Comparison of ENCODE assay signal across 13 cellular contexts in the genomic region with DNA sequence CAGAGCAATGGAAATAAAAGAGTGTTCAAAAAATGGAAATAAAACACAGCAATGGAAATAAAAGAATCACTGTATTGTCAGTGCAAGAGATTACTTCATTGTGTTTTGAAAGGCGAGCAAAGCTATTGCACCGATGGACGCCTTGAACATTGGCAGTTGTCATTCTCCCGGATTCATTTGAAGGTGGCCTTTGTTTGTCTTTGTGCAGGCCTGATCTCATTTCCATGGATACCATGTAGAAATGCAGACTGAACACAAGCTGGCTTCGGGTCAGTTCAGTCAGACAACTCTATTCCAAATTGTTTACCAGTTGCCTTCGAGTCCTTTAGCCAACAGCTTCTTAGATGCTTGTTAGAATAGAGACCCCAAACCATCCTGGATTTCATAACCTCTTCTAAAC. TPM values are rescaled to one million over a fixed set of nuclear protein-coding genes. Genes with fewer than 3 reads are reported as not detected.
DNase-seq lines count a peak whose midpoint lies in the region; ATAC-seq and TF ChIP-seq lines count a peak whose summit lies in the region.
"Had no signal": no experiment of that assay in that cellular context is flagged by ENCODE, and none has a peak within 500 bp of the region (broad histone marks: within the 10 kb centered on the region; RNA-seq: fewer than 3 reads in every experiment).

No MANE protein-coding gene starts in this region.

- H4K20me1 ChIP-seq in H9 (ENCODE audit: control insufficient read depth, insufficient read depth, insufficient read length), result no peaks in the 10 kb centered on the region

- no peak overlapping the region for H2BK120ac ChIP-seq in H9 (ENCODE audit: low read depth, low read length, poor library complexity, severe bottlenecking)

- H3K27ac ChIP-seq in H9 (ENCODE audit: insufficient read length, low read depth, low read length), result no peak overlapping the region

- no peak overlapping the region for H3K4ac ChIP-seq in H9 (ENCODE audit: low read depth, low read length)

- H2AFZ ChIP-seq in H9 (ENCODE audit: low read length), result no peak overlapping the region

- no peak overlapping the region for H4K5ac ChIP-seq in H9 (ENCODE audit: insufficient read length, low read depth, low read length)

- WGBS in H9 (ENCODE audit: extremely low coverage, insufficient read length, low lambda C conversion rate), result no CpG with 5 or more reads among the region's 6 CpGs

- H3K4me1 ChIP-seq in H9 (ENCODE audit: insufficient read depth, low read length), result no peaks in the 10 kb centered on the region

- H3K27me3 Mint-ChIP-seq in neural crest cell (ENCODE audit: low read depth) (peaks cover 27% of the 10 kb centered on the region), H9 (ENCODE audit: low read depth) (no peaks in the 10 kb centered on the region)

- no peak overlapping the region for H3K27ac Mint-ChIP-seq in neural crest cell (ENCODE audit: unreplicated experiment)
- H3K27ac Mint-ChIP-seq in H9, result no peak overlapping the region
- H3K27ac Mint-ChIP-seq: activated CD8-positive, alpha-beta T cell treated with anti-CD3 and anti-CD28 coated beads for 36 hours; activated naive CD8-positive, alpha-beta T cell had no signal

- H3T11ph ChIP-seq in H9 (ENCODE audit: low read length), result no peak overlapping the region

- TF ChIP-seq CTCF in epithelial cell of proximal tubule (conservative IDR thresholded peaks at IDR 0.05; ENCODE audit: low read depth, low read length) (no peak), neural crest cell (conservative IDR thresholded peaks at IDR 0.05) (no peak), H9 (conservative IDR thresholded peaks at IDR 0.05) (no peak)

- H2BK20ac ChIP-seq in H9 (ENCODE audit: low read depth, low read length, poor library complexity, severe bottlenecking), result no peak overlapping the region

- H3K56ac ChIP-seq in H9 (ENCODE audit: insufficient read length, low read depth, low read length), result no peak overlapping the region

- no peak overlapping the region for H4K8ac ChIP-seq in H9 (replicated peaks; ENCODE audit: insufficient read length, low read depth, low read length)

- peaks cover 8% of the 10 kb centered on the region for H3K4me1 Mint-ChIP-seq in neural crest cell
- no peaks in the 10 kb centered on the region for H3K4me1 Mint-ChIP-seq in H9

- DNase-seq in Ammon's horn (ENCODE audit: low spot score) (peak; percentile 96), NCI-H748 treated with DMSO at 0.1 percent for 48 hours (lab: John Stamatoyannopoulos, UW) (peak; percentile 7), epithelial cell of proximal tubule (ENCODE audit: low read depth) (peak; percentile 33), neural crest cell (ENCODE audit: low read depth, low spot score) (peak; percentile 26), H9 (no peak), left lobe of liver (ENCODE audit: low spot score) (no peak), NCI-H1092 (lab: John Stamatoyannopoulos, UW) (no peak)
- DNase-seq in activated CD8-positive, alpha-beta memory T cell treated with anti-CD3 and anti-CD28 coated beads for 24 hours, result no peak
- DNase-seq: activated CD8-positive, alpha-beta T cell treated with anti-CD3 and anti-CD28 coated beads for 36 hours; effector CD8-positive, alpha-beta T cell; NCI-H1105 had no signal

- no peak for ATAC-seq in left lobe of liver
- ATAC-seq: activated CD8-positive, alpha-beta T cell treated with anti-CD3 and anti-CD28 coated beads for 36 hours had no signal

- no peak overlapping the region for H3K9ac ChIP-seq in H9 (ENCODE audit: extremely low read depth, insufficient read length, low read length)

- H3K27me3 ChIP-seq in H9 (ENCODE audit: insufficient read depth, low read length), result no peaks in the 10 kb centered on the region

- H3K9me3 Mint-ChIP-seq in neural crest cell, result no peaks in the 10 kb centered on the region
- H3K9me3 Mint-ChIP-seq in H9, result no peaks in the 10 kb centered on the region
- H3K9me3 Mint-ChIP-seq: activated CD8-positive, alpha-beta T cell treated with anti-CD3 and anti-CD28 coated beads for 36 hours; nephron had no signal

- H3K4me3 Mint-ChIP-seq in neural crest cell, result peak overlapping the region; percentile 21
- H3K4me3 Mint-ChIP-seq in H9, result no peak overlapping the region
- H3K4me3 Mint-ChIP-seq: activated CD8-positive, alpha-beta T cell treated with anti-CD3 and anti-CD28 coated beads for 36 hours; activated naive CD8-positive, alpha-beta T cell had no signal

- no peak overlapping the region for H3K14ac ChIP-seq in H9 (ENCODE audit: insufficient read depth, low read length)

- no peaks in the 10 kb centered on the region for H3K79me1 ChIP-seq in H9 (ENCODE audit: insufficient read depth, low read depth, low read length, poor library complexity, severe bottlenecking)

- H2BK5ac ChIP-seq in H9 (ENCODE audit: insufficient read length, low read length), result no peak overlapping the region

- no peak overlapping the region for H4K91ac ChIP-seq in H9 (ENCODE audit: insufficient read length, low read depth, low read length)

- H3K4me3 ChIP-seq in epithelial cell of proximal tubule (ENCODE audit: low read depth, low read length), result no peak overlapping the region

- H3K36me3 Mint-ChIP-seq in neural crest cell (ENCODE audit: low read depth) (no peaks in the 10 kb centered on the region), H9 (ENCODE audit: insufficient read depth in 1 of 3, low read depth in 3 of 3) (no peaks in the 10 kb centered on the region)
- H3K36me3 Mint-ChIP-seq: activated naive CD8-positive, alpha-beta T cell had no signal

- H3K23ac ChIP-seq in H9 (ENCODE audit: insufficient read length, low read depth, low read length), result no peak overlapping the region

- no peak overlapping the region for H3K4me2 ChIP-seq in H9 (ENCODE audit: insufficient read depth, insufficient read length, low read length)

- no peak overlapping the region for H2AK5ac ChIP-seq in H9 (ENCODE audit: insufficient read length, low read length)

- H3K79me2 ChIP-seq in H9 (ENCODE audit: insufficient read depth, low read length), result no peaks in the 10 kb centered on the region; the same call in 1 of the 2 replicates

- H2BK12ac ChIP-seq in H9 (ENCODE audit: insufficient read length, low read depth, low read length), result no peak overlapping the region

- H3K23me2 ChIP-seq in H9 (ENCODE audit: insufficient read length, low read depth, low read length, poor library complexity, severe bottlenecking), result no peaks in the 10 kb centered on the region

- no peaks in the 10 kb centered on the region for H3K9me3 ChIP-seq in H9 (ENCODE audit: control insufficient read depth, low read depth, low read length)

- no peak overlapping the region for H3K18ac ChIP-seq in H9 (ENCODE audit: insufficient read length, low read depth, low read length)

- no peak overlapping the region for H2BK15ac ChIP-seq in H9 (ENCODE audit: low read depth, low read length)

RNA-seq across cellular contexts. Expression of gene ITGA2, which starts 8.3 kb away (rescaled TPM):
- total RNA-seq in epithelial cell of proximal tubule (14.1 and 28.1 TPM in 2 replicates), neural crest cell (1.7 and 2.0 TPM in 2 replicates), H9 (2021) (3.0 and 3.2 TPM in 2 replicates), left lobe of liver (0.30 TPM)

Comparison
In these comparisons a context has a peak if more than half of its experiments do, and no peak if none do; other contexts are left out.
1. DNase-seq: peak in Ammon's horn (single experiment), NCI-H748 treated with DMSO at 0.1 percent for 48 hours (single experiment), epithelial cell of proximal tubule (single experiment) and neural crest cell (single experiment); none in H9 (single experiment), left lobe of liver (single experiment), activated CD8-positive, alpha-beta memory T cell treated with anti-CD3 and anti-CD28 coated beads for 24 hours (single experiment) and NCI-H1092 (single experiment).